7 cellular contexts compared by ENCODE assay signal in the genomic region with DNA sequence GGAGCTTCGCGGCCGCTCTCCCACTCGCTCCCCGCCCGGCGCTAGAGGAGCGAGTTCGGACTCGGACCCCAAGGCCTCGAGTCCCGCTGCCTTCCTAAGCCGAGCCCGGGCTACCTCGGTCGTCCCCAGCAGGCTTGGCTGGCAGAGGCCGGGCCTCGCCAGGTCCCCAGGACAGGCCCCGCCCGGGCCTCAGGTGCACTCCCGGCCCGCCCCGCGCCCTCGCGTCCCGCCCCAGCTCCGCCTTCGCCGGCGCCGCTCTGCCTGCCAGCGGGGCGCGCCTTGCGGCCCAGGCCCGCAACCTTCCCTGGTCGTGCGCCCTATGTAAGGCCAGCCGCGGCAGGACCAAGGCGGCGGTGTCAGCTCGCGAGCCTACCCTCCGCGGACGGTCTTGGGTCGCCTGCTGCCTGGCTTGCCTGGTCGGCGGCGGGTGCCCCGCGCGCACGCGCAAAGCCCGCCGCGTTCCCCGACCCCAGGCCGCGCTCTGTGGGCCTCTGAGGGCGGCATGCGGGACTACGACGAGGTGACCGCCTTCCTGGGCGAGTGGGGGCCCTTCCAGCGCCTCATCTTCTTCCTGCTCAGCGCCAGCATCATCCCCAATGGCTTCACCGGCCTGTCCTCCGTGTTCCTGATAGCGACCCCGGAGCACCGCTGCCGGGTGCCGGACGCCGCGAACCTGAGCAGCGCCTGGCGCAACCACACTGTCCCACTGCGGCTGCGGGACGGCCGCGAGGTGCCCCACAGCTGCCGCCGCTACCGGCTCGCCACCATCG. TPM values are rescaled to one million over a fixed set of nuclear protein-coding genes. Genes with fewer than 3 reads are reported as not detected.
DNase-seq lines count a peak whose midpoint lies in the region; ATAC-seq and TF ChIP-seq lines count a peak whose summit lies in the region.

A gene (plus strand): TSS at position 240 of the 770 bp plus-strand sequence. CDS start 263 bp downstream, at position 503.

- H3K36me3 Mint-ChIP-seq in WTC11 = no peaks in the 10 kb centered on the region

- no peaks in the 10 kb centered on the region for H3K9me3 Mint-ChIP-seq in WTC11

- DNase-seq in NCI-H1105 treated with DMSO at 0.1 percent for 48 hours (lab: John Stamatoyannopoulos, UW) (peak; percentile 69), WTC11 (ENCODE audit: low spot score) (peak; percentile 80), caudate nucleus (lab: John Stamatoyannopoulos, UW) (peak in 45 of 61 donors; percentile 14 to 83 (median 52)), kidney epithelial cell (ENCODE audit: low read depth) (no peak)
- DNase-seq in stimulated activated CD4-positive, alpha-beta T cell treated with anti-CD3 and anti-CD28 coated beads, Interleukin-1b, Interleukin-23, amount 100 ng/mL, for 1 hour (ENCODE audit: low read depth in 2 of 2) = peak; percentile 16 to 54

- peak within 1 kb of the TSS; percentile 65 for H3K27ac ChIP-seq in caudate nucleus (ENCODE audit: low read depth, low read length)

- H3K27ac Mint-ChIP-seq in WTC11 = no peak within 1 kb of the TSS

- CTCF ChIA-PET in WTC11 (lab: Charles Lee) = interaction anchor here (0.7 to 2.6 kb wide), 12 partner anchors 10 to 307 kb away, joined by 3 to 15 read pairs (median 4); a partner anchor contains a TSS

- peak within 1 kb of the TSS; percentile 69 for H3K4me3 Mint-ChIP-seq in WTC11

- ATAC-seq in GM18502 (IDR thresholded peaks at IDR 0.05; ENCODE audit: poor library complexity, unreplicated experiment) = peak; percentile 92
- ATAC-seq in HG02610 (IDR thresholded peaks at IDR 0.05; ENCODE audit: unreplicated experiment) = peak; percentile 88
- ATAC-seq in WTC11 = peak; percentile 96

- H3K27me3 ChIP-seq in kidney epithelial cell (ENCODE audit: control insufficient read depth, insufficient read depth, low read length) = no peaks in the 10 kb centered on the region

- peak within 1 kb of the TSS; percentile 62 for H3K4me3 ChIP-seq in kidney epithelial cell (ENCODE audit: low read depth, low read length)

- TF ChIP-seq CTCF in WTC11 (IDR thresholded peaks at IDR 0.05) (no peak), kidney epithelial cell (IDR thresholded peaks at IDR 0.05; ENCODE audit: insufficient read depth, low read length, poor library complexity, severe bottlenecking) (no peak)

- H3K36me3 ChIP-seq in kidney epithelial cell (ENCODE audit: control insufficient read depth, insufficient read depth, low read length) = no peaks in the 10 kb centered on the region

- peaks cover 16% of the 10 kb centered on the region for H3K27me3 Mint-ChIP-seq in WTC11 (ENCODE audit: low read depth)

- POLR2A ChIA-PET in WTC11 (lab: Charles Lee) = interaction anchor here (0.6 to 1.4 kb wide), 3 partner anchors 51 to 126 kb away, joined by 3 to 8 read pairs (median 4); a partner anchor contains a TSS

- H3K4me1 Mint-ChIP-seq in WTC11 = peaks cover 9% of the 10 kb centered on the region

TF ChIP-seq in WTC11, 78 proteins besides CTCF, POLR2A, EP300 and RAD21 (continues in another document):
- TF ChIP-seq, protein P1, sequence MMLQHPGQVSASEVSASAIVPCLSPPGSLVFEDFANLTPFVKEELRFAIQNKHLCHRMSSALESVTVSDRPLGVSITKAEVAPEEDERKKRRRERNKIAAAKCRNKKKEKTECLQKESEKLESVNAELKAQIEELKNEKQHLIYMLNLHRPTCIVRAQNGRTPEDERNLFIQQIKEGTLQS (CRISPR knock-in tag; conservative IDR thresholded peaks at IDR 0.05) = 0 out of 2 replicates have a peak, but pooled peaks have one; percentile 32
- TF ChIP-seq PRRX2 (CRISPR knock-in tag; IDR thresholded peaks at IDR 0.05) (no peak), FOXK1 (CRISPR knock-in tag; IDR thresholded peaks at IDR 0.05) (0 out of 2 replicates have a peak, but pooled peaks have one; percentile 46), JUN (CRISPR knock-in tag; IDR thresholded peaks at IDR 0.05) (no peak), ZNF232 (CRISPR knock-in tag; IDR thresholded peaks at IDR 0.05) (peak; percentile 85), CREB1 (CRISPR knock-in tag; IDR thresholded peaks at IDR 0.05) (peak; percentile 16; the same call in 1 of the 2 replicates), SP1 (CRISPR knock-in tag; conservative IDR thresholded peaks at IDR 0.05) (peak; percentile 62), TEAD1 (CRISPR knock-in tag; IDR thresholded peaks at IDR 0.05) (no peak), KAT7 (CRISPR knock-in tag; IDR thresholded peaks at IDR 0.05; ENCODE audit: borderline replicate concordance) (no peak), RELA (CRISPR knock-in tag; IDR thresholded peaks at IDR 0.05; ENCODE audit: borderline replicate concordance) (no peak), GABPB1 (CRISPR knock-in tag; IDR thresholded peaks at IDR 0.05) (0 out of 2 replicates have a peak, but pooled peaks have one; percentile 37), ZNF263 (CRISPR knock-in tag; IDR thresholded peaks at IDR 0.05; ENCODE audit: low read depth) (peak; percentile 18; the same call in 1 of the 2 replicates)
- TF ChIP-seq, protein P2, sequence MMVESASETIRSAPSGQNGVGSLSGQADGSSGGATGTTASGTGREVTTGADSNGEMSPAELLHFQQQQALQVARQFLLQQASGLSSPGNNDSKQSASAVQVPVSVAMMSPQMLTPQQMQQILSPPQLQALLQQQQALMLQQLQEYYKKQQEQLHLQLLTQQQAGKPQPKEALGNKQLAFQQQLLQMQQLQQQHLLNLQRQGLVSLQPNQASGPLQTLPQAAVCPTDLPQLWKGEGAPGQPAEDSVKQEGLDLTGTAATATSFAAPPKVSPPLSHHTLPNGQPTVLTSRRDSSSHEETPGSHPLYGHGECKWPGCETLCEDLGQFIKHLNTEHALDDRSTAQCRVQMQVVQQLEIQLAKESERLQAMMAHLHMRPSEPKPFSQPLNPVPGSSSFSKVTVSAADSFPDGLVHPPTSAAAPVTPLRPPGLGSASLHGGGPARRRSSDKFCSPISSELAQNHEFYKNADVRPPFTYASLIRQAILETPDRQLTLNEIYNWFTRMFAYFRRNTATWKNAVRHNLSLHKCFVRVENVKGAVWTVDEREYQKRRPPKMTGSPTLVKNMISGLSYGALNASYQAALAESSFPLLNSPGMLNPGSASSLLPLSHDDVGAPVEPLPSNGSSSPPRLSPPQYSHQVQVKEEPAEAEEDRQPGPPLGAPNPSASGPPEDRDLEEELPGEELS (CRISPR knock-in tag; IDR thresholded peaks at IDR 0.05) = no peak
- TF ChIP-seq, protein P3, sequence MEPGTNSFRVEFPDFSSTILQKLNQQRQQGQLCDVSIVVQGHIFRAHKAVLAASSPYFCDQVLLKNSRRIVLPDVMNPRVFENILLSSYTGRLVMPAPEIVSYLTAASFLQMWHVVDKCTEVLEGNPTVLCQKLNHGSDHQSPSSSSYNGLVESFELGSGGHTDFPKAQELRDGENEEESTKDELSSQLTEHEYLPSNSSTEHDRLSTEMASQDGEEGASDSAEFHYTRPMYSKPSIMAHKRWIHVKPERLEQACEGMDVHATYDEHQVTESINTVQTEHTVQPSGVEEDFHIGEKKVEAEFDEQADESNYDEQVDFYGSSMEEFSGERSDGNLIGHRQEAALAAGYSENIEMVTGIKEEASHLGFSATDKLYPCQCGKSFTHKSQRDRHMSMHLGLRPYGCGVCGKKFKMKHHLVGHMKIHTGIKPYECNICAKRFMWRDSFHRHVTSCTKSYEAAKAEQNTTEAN (CRISPR knock-in tag; IDR thresholded peaks at IDR 0.05) = peak; percentile 65; the same call in 1 of the 2 replicates
- TF ChIP-seq, protein P4, sequence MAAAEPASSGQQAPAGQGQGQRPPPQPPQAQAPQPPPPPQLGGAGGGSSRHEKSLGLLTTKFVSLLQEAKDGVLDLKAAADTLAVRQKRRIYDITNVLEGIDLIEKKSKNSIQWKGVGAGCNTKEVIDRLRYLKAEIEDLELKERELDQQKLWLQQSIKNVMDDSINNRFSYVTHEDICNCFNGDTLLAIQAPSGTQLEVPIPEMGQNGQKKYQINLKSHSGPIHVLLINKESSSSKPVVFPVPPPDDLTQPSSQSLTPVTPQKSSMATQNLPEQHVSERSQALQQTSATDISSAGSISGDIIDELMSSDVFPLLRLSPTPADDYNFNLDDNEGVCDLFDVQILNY (CRISPR knock-in tag; IDR thresholded peaks at IDR 0.05) = 0 out of 2 replicates have a peak, but pooled peaks have one; percentile 63
- TF ChIP-seq, protein P5, sequence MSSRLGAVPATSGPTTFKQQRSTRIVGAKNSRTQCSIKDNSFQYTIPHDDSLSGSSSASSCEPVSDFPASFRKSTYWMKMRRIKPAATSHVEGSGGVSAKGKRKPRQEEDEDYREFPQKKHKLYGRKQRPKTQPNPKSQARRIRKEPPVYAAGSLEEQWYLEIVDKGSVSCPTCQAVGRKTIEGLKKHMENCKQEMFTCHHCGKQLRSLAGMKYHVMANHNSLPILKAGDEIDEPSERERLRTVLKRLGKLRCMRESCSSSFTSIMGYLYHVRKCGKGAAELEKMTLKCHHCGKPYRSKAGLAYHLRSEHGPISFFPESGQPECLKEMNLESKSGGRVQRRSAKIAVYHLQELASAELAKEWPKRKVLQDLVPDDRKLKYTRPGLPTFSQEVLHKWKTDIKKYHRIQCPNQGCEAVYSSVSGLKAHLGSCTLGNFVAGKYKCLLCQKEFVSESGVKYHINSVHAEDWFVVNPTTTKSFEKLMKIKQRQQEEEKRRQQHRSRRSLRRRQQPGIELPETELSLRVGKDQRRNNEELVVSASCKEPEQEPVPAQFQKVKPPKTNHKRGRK (CRISPR knock-in tag; IDR thresholded peaks at IDR 0.05; ENCODE audit: borderline replicate concordance) = 0 out of 2 replicates have a peak, but pooled peaks have one; percentile 26
- TF ChIP-seq, protein P6, sequence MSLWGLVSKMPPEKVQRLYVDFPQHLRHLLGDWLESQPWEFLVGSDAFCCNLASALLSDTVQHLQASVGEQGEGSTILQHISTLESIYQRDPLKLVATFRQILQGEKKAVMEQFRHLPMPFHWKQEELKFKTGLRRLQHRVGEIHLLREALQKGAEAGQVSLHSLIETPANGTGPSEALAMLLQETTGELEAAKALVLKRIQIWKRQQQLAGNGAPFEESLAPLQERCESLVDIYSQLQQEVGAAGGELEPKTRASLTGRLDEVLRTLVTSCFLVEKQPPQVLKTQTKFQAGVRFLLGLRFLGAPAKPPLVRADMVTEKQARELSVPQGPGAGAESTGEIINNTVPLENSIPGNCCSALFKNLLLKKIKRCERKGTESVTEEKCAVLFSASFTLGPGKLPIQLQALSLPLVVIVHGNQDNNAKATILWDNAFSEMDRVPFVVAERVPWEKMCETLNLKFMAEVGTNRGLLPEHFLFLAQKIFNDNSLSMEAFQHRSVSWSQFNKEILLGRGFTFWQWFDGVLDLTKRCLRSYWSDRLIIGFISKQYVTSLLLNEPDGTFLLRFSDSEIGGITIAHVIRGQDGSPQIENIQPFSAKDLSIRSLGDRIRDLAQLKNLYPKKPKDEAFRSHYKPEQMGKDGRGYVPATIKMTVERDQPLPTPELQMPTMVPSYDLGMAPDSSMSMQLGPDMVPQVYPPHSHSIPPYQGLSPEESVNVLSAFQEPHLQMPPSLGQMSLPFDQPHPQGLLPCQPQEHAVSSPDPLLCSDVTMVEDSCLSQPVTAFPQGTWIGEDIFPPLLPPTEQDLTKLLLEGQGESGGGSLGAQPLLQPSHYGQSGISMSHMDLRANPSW (CRISPR knock-in tag; conservative IDR thresholded peaks at IDR 0.05; ENCODE audit: low read depth) = no peak

RNA-seq across cellular contexts. Expression of the gene that starts here (rescaled TPM):
- total RNA-seq in WTC11 (2021) = 3.6 to 4.9 TPM (median 4.4 TPM) in 3 replicates
- total RNA-seq in kidney epithelial cell = 13.2 and 19.1 TPM in 2 replicates
